ENCODE assay signal across 10 cellular contexts in the genomic region with DNA sequence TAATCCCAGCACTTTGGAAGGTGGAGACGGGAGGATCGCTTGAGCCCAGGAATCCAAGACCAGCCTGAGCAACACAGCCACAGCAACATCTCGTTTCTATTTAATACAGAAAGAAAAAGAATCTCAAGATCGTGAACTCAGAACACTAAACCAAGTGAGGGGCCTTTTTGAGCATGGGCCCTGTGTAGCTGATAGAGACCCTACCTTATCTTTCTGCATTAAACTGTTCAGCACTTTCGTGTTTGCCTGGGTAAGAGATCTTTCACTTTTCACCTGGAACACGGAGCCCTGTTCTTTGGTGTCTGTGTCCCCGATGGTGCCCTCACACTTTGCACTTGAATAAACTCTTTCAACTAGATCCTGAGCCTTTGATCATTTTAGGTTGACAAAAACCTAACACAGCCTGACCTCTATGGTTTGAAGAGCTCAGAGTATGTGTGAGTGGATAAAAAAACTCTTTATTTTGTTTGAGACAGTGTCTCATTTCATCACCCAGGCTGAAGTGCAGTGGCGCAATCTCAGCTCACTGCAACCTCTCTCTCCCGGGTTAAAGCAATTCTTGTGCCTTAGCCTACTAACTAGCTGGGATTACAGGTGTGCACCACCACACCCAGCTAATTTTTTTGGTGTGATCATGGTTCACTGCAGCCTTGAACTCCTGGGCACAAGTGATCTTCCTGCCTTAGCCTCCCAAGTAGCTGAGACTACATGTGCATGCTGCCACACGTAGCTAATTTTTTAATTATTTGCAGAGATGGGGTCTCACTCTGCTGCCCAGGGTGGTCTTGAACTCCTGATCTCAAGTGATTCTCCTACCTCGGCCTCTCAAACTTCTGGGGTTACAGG.
"Had no signal": no experiment of that assay in that cellular context is flagged by ENCODE, and none has a peak within 500 bp of the region (broad histone marks: within the 10 kb centered on the region; RNA-seq: fewer than 3 reads in every experiment).

No MANE protein-coding gene starts in this region.

- DNase-seq: activated B cell treated with CpG ODN at 0.5 μM for 24 hours; activated CD4-positive, alpha-beta T cell treated with anti-CD3 and anti-CD28 coated beads, Interleukin-2, amount 50 U/mL, for 1 hour; activated gamma-delta T cell; anterior cingulate cortex; left cardiac atrium; psoas muscle had no signal

- H3K36me3 ChIP-seq: tibial artery, vagina had no signal

- H3K9me3 ChIP-seq: psoas muscle, tibial artery, vagina had no signal

- ATAC-seq: esophagus mucosa, left cardiac atrium, psoas muscle had no signal

- H3K27me3 ChIP-seq: vagina had no signal

- FAIRE-seq: endometrium had no signal

- H3K4me1 ChIP-seq: psoas muscle, vagina had no signal

- H3K4me3 ChIP-seq: psoas muscle, tibial artery, vagina had no signal

- H3K27ac ChIP-seq: psoas muscle, tibial artery, vagina had no signal
